ENCODE assay signal across 19 cellular contexts in genomic region chr9:92870289-92870688, GRCh38.
"Had no signal": no experiment of that assay in that cellular context is flagged by ENCODE, and none has a peak within 500 bp of the region (broad histone marks: within the 10 kb centered on the region; RNA-seq: fewer than 3 reads in every experiment).

No MANE protein-coding gene starts in this region.

- H3K27me3 ChIP-seq: right atrium auricular region, suprapubic skin, vagina had no signal

- DNase-seq: dermis blood vessel endothelial cell; effector memory CD4-positive, alpha-beta T cell; head of caudate nucleus; left ventricle myocardium superior; lower lobe of right lung; stimulated activated CD4-positive, alpha-beta T cell treated with anti-CD3 and anti-CD28 coated beads, Interleukin-2, amount 100 ng/mL, for 24 hours; stimulated activated CD4-positive, alpha-beta T cell treated with anti-CD3 and anti-CD28 coated beads, Interleukin-4, amount 100 ng/mL, for 24 hours; trophoblast cell had no signal

- ATAC-seq: left ventricle myocardium superior; lower lobe of right lung; natural killer cell treated with Interleukin-12 subunit alpha and Interleukin-12 subunit beta and Interleukin-15 and Interleukin-18, amount 100 ng/mL, for 72 hours; sciatic nerve; stimulated activated memory B cell treated with anti-CD40 and anti-IgM and Interleukin-4, amounts not matched to agents 10 μg/mL and 1 μg/mL and 100 μg/mL, for 72 hours had no signal

- H3K9me3 ChIP-seq: lower lobe of right lung, prostate gland, right atrium auricular region, suprapubic skin, vagina had no signal

- H3K9me3 Mint-ChIP-seq: natural killer cell treated with Interleukin-12 subunit alpha and Interleukin-12 subunit beta and Interleukin-15 and Interleukin-18, amount 100 ng/mL, for 72 hours; stimulated activated naive CD8-positive, alpha-beta T cell treated with anti-CD3 and anti-CD28 coated beads, Interleukin-15, Interleukin-2, amounts not matched to agents 100 ng/mL and 50 ng/mL, for 24 hours had no signal

- H3K36me3 ChIP-seq: prostate gland, right atrium auricular region had no signal

- H3K4me3 ChIP-seq: coronary artery, lower lobe of right lung, prostate gland, right atrium auricular region, suprapubic skin, vagina had no signal

- H3K27ac Mint-ChIP-seq: stimulated activated memory B cell treated with anti-CD40 and anti-IgM and Interleukin-4, amounts not matched to agents 10 μg/mL and 1 μg/mL and 100 μg/mL, for 72 hours; stimulated activated naive CD8-positive, alpha-beta T cell treated with anti-CD3 and anti-CD28 coated beads, Interleukin-15, Interleukin-2, amounts not matched to agents 100 ng/mL and 50 ng/mL, for 24 hours had no signal

- H3K4me1 ChIP-seq: lower lobe of right lung, parathyroid adenoma, prostate gland, right atrium auricular region, suprapubic skin, vagina had no signal

- H3K27me3 Mint-ChIP-seq: natural killer cell treated with Interleukin-12 subunit alpha and Interleukin-12 subunit beta and Interleukin-15 and Interleukin-18, amount 100 ng/mL, for 72 hours; stimulated activated memory B cell treated with anti-CD40 and anti-IgM and Interleukin-4, amounts not matched to agents 10 μg/mL and 1 μg/mL and 100 μg/mL, for 72 hours; stimulated activated naive CD8-positive, alpha-beta T cell treated with anti-CD3 and anti-CD28 coated beads, Interleukin-15, Interleukin-2, amounts not matched to agents 100 ng/mL and 50 ng/mL, for 24 hours had no signal

- H3K27ac ChIP-seq: coronary artery, lower lobe of right lung, parathyroid adenoma, prostate gland, right atrium auricular region, suprapubic skin, vagina had no signal

- H2AFZ ChIP-seq: parathyroid adenoma had no signal

- H3K4me3 Mint-ChIP-seq: natural killer cell treated with Interleukin-12 subunit alpha and Interleukin-12 subunit beta and Interleukin-15 and Interleukin-18, amount 100 ng/mL, for 72 hours; neural crest cell; stimulated activated memory B cell treated with anti-CD40 and anti-IgM and Interleukin-4, amounts not matched to agents 10 μg/mL and 1 μg/mL and 100 μg/mL, for 72 hours; stimulated activated naive CD8-positive, alpha-beta T cell treated with anti-CD3 and anti-CD28 coated beads, Interleukin-15, Interleukin-2, amounts not matched to agents 100 ng/mL and 50 ng/mL, for 24 hours had no signal

- H3K9ac ChIP-seq: parathyroid adenoma had no signal
